Comparison of ENCODE assay signal across 1 cellular context in the genomic region with DNA sequence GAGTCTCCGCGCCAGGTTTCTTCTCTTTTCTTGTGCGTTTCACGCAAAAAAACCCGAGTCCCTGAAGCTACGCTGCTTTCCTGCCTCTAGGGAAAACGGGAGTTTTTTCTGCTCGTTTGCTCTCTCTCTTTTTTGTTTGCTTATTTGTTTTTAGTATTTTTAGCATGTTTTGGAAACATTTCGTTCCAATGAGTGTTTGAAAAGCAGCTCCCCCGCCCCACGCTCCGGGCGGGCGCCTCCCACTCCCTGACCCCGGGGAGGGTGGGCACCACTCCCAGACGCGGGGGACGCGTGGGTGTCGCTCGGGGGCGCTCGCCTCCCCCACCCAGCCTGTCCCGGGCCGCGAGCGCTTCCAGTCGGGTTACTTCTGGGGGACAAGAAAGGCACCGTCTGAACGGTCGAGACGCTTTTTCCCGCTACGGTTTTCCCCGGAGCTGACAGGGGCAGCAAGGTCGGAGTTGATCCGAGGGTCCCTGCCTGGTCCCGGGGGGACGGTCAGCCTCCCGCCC.
TF ChIP-seq lines count a peak whose summit lies in the region.

No MANE protein-coding gene starts in this region.

TF ChIP-seq in GM12878, 131 proteins besides CTCF, POLR2A, EP300 and RAD21:
- TF ChIP-seq TBL1XR1 (IDR thresholded peaks at IDR 0.05; ENCODE audit: low read depth, low read length) = no peak
- TF ChIP-seq SUZ12 (IDR thresholded peaks at IDR 0.05; ENCODE audit: unreplicated experiment) = peak; percentile 51
- TF ChIP-seq ETV6 (conservative IDR thresholded peaks at IDR 0.05 in 1 of 2, IDR thresholded peaks at IDR 0.05 in 1 of 2; ENCODE audit: borderline replicate concordance in 1 of 2, low read depth in 1 of 2) = no peak
- TF ChIP-seq CHD2 (IDR thresholded peaks at IDR 0.05; ENCODE audit: borderline replicate concordance, low read depth, low read length) = no peak
- TF ChIP-seq E2F8 (IDR thresholded peaks at IDR 0.05; ENCODE audit: low read depth, partially characterized antibody) = no peak
- TF ChIP-seq MTA2 (IDR thresholded peaks at IDR 0.05; ENCODE audit: low read depth) = no peak
- TF ChIP-seq RBBP5 (conservative IDR thresholded peaks at IDR 0.05) = no peak
